Comparison of ENCODE assay signal across 24 cellular contexts in the genomic region with DNA sequence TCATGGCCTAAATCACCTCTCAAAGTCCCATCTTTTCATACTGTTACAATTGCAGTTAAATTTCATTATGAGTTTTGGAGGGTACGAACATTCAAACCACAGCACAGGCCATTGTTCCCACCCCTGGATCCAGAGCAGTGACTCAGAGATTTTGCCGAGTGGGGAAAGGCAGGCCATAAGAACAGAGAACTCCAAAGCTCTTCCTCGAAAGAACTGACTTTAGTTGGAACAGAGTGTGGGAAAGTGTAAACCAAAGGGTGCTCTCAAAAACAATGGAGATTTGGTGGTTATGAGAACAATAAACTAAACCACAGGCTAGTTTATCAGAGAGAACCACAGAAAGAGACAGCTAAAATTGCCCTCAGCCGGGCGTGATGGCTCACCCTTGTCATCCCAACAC. TPM values are rescaled to one million over a fixed set of nuclear protein-coding genes. Genes with fewer than 3 reads are reported as not detected.
"Had no signal": no experiment of that assay in that cellular context is flagged by ENCODE, and none has a peak within 500 bp of the region (broad histone marks: within the 10 kb centered on the region; RNA-seq: fewer than 3 reads in every experiment).

No MANE protein-coding gene starts in this region.

- H3K27me3 Mint-ChIP-seq: activated CD4-positive, alpha-beta T cell treated with anti-CD3 and anti-CD28 coated beads, Interleukin-2, amount 10 ng/mL, durations not matched to agents 7 days and 5 days; naive thymus-derived CD4-positive, alpha-beta T cell had no signal

- H3K27me3 ChIP-seq: esophagus squamous epithelium, right atrium auricular region, tibial nerve, vagina had no signal

- H3K9me3 ChIP-seq: esophagus squamous epithelium, lower lobe of right lung, right atrium auricular region, tibial nerve, vagina had no signal

- FAIRE-seq: colon, frontal cortex, small intestine, TTC549 had no signal

- H3K9me3 Mint-ChIP-seq: immature natural killer cell had no signal

- H3K36me3 Mint-ChIP-seq: immature natural killer cell had no signal

- H3K4me1 Mint-ChIP-seq: activated CD4-positive, alpha-beta T cell treated with anti-CD3 and anti-CD28 coated beads, Interleukin-2, amount 10 ng/mL, durations not matched to agents 7 days and 5 days; immature natural killer cell had no signal

- H3K36me3 ChIP-seq: vagina had no signal

- H3K27ac Mint-ChIP-seq: activated CD4-positive, alpha-beta T cell treated with anti-CD3 and anti-CD28 coated beads, Interleukin-2, amount 10 ng/mL, durations not matched to agents 7 days and 5 days; immature natural killer cell had no signal

- H3K4me3 Mint-ChIP-seq: activated CD4-positive, alpha-beta T cell treated with anti-CD3 and anti-CD28 coated beads, Interleukin-2, amount 10 ng/mL, durations not matched to agents 7 days and 5 days; immature natural killer cell; naive thymus-derived CD4-positive, alpha-beta T cell had no signal

- DNase-seq: activated CD4-positive, alpha-beta T cell treated with anti-CD3 and anti-CD28 coated beads, Interleukin-2, amount 10 ng/mL, durations not matched to agents 7 days and 5 days; activated CD4-positive, CD25-positive, alpha-beta regulatory T cell; activated naive CD4-positive, alpha-beta T cell treated with Interleukin-2 at 50 U/mL for 16 hours; activated T-cell treated with anti-CD3 and anti-CD28 coated beads for 4 hours; anterior cingulate cortex; esophagus squamous epithelium; head of caudate nucleus; immature natural killer cell; lower lobe of right lung; naive thymus-derived CD4-positive, alpha-beta T cell; small intestine; stimulated activated CD4-positive, alpha-beta T cell treated with anti-CD3 and anti-CD28 coated beads, Interleukin-4, amount 100 ng/mL, for 4 hours; stimulated activated CD8-positive, alpha-beta memory T cell treated with anti-CD3 and anti-CD28 coated beads, Interleukin-4, amount 100 ng/mL, for 48 hours; stimulated activated naive CD4-positive, alpha-beta T cell treated with Interleukin-2 at 50 U/mL for 16 hours; substantia nigra had no signal

- H3K4me3 ChIP-seq: esophagus squamous epithelium, lower lobe of right lung, right atrium auricular region, tibial nerve, vagina had no signal

- ATAC-seq: lower lobe of right lung; naive thymus-derived CD4-positive, alpha-beta T cell had no signal

- H3K27ac ChIP-seq: lower lobe of right lung, right atrium auricular region, tibial nerve, vagina had no signal

RNA-seq across cellular contexts. Expression of a gene that starts 53.2 kb away (rescaled TPM):
- total RNA-seq: activated CD4-positive, alpha-beta T cell treated with anti-CD3 and anti-CD28 coated beads, Interleukin-2, amount 10 ng/mL, durations not matched to agents 7 days and 5 days; activated CD8-positive, alpha-beta memory T cell treated with anti-CD3 and anti-CD28 coated beads for 36 hours; cardiac septum; frontal cortex; lower lobe of right lung; naive thymus-derived CD4-positive, alpha-beta T cell; T-helper 2 cell treated with Interferon-gamma antibody and Interleukin-4, amounts not matched to agents 100 ng/mL and 5 ng/mL, for 36 hours had no signal

RNA-seq across cellular contexts. Expression of a gene that starts 54.2 kb away (rescaled TPM):
- total RNA-seq: activated CD4-positive, alpha-beta T cell treated with anti-CD3 and anti-CD28 coated beads, Interleukin-2, amount 10 ng/mL, durations not matched to agents 7 days and 5 days; T-helper 2 cell treated with Interferon-gamma antibody and Interleukin-4, amounts not matched to agents 100 ng/mL and 5 ng/mL, for 36 hours had no signal
